1 cellular context compared by ENCODE assay signal in genomic region chr4:8320386-8320750, GRCh38.
TF ChIP-seq lines count a peak whose summit lies in the region.

No MANE protein-coding gene starts in this region.

TF ChIP-seq in H1, 55 proteins besides CTCF, POLR2A, EP300 and RAD21 (continued from another document):
- TF ChIP-seq CHD7 (IDR thresholded peaks at IDR 0.05; ENCODE audit: insufficient replicate concordance, low read length), result no peak
- no peak for TF ChIP-seq PHF8 (conservative IDR thresholded peaks at IDR 0.05; ENCODE audit: low read depth, low read length)
- TF ChIP-seq FOSL1 (IDR thresholded peaks at IDR 0.05; ENCODE audit: insufficient read depth, low read depth, low read length), result no peak
- TF ChIP-seq RXRA (IDR thresholded peaks at IDR 0.05; ENCODE audit: insufficient read depth, low read depth, low read length), result no peak
- no peak for TF ChIP-seq SIN3A (conservative IDR thresholded peaks at IDR 0.05 in 1 of 2, IDR thresholded peaks at IDR 0.05 in 1 of 2; ENCODE audit: low read depth in 1 of 2, low read length in 2 of 2)
- no peak for TF ChIP-seq NANOG (IDR thresholded peaks at IDR 0.05; ENCODE audit: insufficient read depth, low read depth, low read length, poor library complexity, severe bottlenecking)
TF ChIP-seq in H1: peak in this region for 0.
